In genomic region chr15:57706405-57707209, GRCh38 we compare ENCODE assay signal across 8 cellular contexts. TPM values are rescaled to one million over a fixed set of nuclear protein-coding genes. Genes with fewer than 3 reads are reported as not detected.
A peak's percentile ranks its signal among the peaks of the same experiment; 100 is the strongest.
DNase-seq lines count a peak whose midpoint lies in the region; TF ChIP-seq lines count a peak whose summit lies in the region.

TSS of gene POLR2M (plus strand) at chr15:57706714. CDS start at chr15:57706843, 129 bp downstream.

- H3K27ac Mint-ChIP-seq in nephron = peak within 1 kb of the TSS; percentile 88 to 96 (median 96)
- H3K27ac Mint-ChIP-seq in stimulated activated naive CD8-positive, alpha-beta T cell treated with anti-CD3 and anti-CD28 coated beads, Interleukin-15, Interleukin-2, amounts not matched to agents 100 ng/mL and 50 ng/mL, for 24 hours = peak within 1 kb of the TSS; percentile 96

- H3K4me3 ChIP-seq in H7 (ENCODE audit: insufficient read depth, low read depth, low read length) = peak within 1 kb of the TSS; percentile 80
- H3K4me3 ChIP-seq in fibroblast of the aortic adventitia (ENCODE audit: low read depth, low read length) = peak within 1 kb of the TSS; percentile 98

- peaks cover 39% of the 10 kb centered on the region for H3K36me3 Mint-ChIP-seq in nephron (ENCODE audit: low read depth)
- peaks cover 43% of the 10 kb centered on the region for H3K36me3 Mint-ChIP-seq in stimulated activated naive CD8-positive, alpha-beta T cell treated with anti-CD3 and anti-CD28 coated beads, Interleukin-15, Interleukin-2, amounts not matched to agents 100 ng/mL and 50 ng/mL, for 24 hours (ENCODE audit: low read depth)

- no peak for TF ChIP-seq CTCF in fibroblast of the aortic adventitia (IDR thresholded peaks at IDR 0.05; ENCODE audit: insufficient read depth, low read length)
- no peak for TF ChIP-seq CTCF in nephron (IDR thresholded peaks at IDR 0.05; ENCODE audit: unreplicated experiment in 3 of 3)

- H3K27me3 Mint-ChIP-seq in nephron (ENCODE audit: low read depth) = no peaks in the 10 kb centered on the region
- no peaks in the 10 kb centered on the region for H3K27me3 Mint-ChIP-seq in stimulated activated naive CD8-positive, alpha-beta T cell treated with anti-CD3 and anti-CD28 coated beads, Interleukin-15, Interleukin-2, amounts not matched to agents 100 ng/mL and 50 ng/mL, for 24 hours

- peaks cover 54% of the 10 kb centered on the region for H3K4me1 Mint-ChIP-seq in nephron
- H3K4me1 Mint-ChIP-seq in stimulated activated naive CD8-positive, alpha-beta T cell treated with anti-CD3 and anti-CD28 coated beads, Interleukin-15, Interleukin-2, amounts not matched to agents 100 ng/mL and 50 ng/mL, for 24 hours (ENCODE audit: low read depth) = peaks cover 70% of the 10 kb centered on the region

- H3K9me3 Mint-ChIP-seq in nephron = no peaks in the 10 kb centered on the region
- no peaks in the 10 kb centered on the region for H3K9me3 Mint-ChIP-seq in stimulated activated naive CD8-positive, alpha-beta T cell treated with anti-CD3 and anti-CD28 coated beads, Interleukin-15, Interleukin-2, amounts not matched to agents 100 ng/mL and 50 ng/mL, for 24 hours

- DNase-seq in ELF-1 (ENCODE audit: low read depth, low spot score) (peak; percentile 96), H7 (peak; percentile 71), M059J (ENCODE audit: low read depth) (peak; percentile 98), SHP77 (lab: John Stamatoyannopoulos, UW) (peak; percentile 97), fibroblast of the aortic adventitia (ENCODE audit: low read depth) (peak; percentile 99)
- DNase-seq in activated effector memory CD4-positive, alpha-beta T cell treated with Interleukin-2 at 50 U/mL for 16 hours = peak; percentile 81

- peaks cover 2% of the 10 kb centered on the region; the same call in 1 of the 2 replicates for H3K27me3 ChIP-seq in H7 (ENCODE audit: control insufficient read depth, insufficient read depth, low read length)

- peaks cover 12% of the 10 kb centered on the region for H3K36me3 ChIP-seq in H7 (replicated peaks; ENCODE audit: control insufficient read depth, insufficient read depth, low read length)

- peak within 1 kb of the TSS; percentile 94 to 97 (median 96) for H3K4me3 Mint-ChIP-seq in nephron
- H3K4me3 Mint-ChIP-seq in stimulated activated naive CD8-positive, alpha-beta T cell treated with anti-CD3 and anti-CD28 coated beads, Interleukin-15, Interleukin-2, amounts not matched to agents 100 ng/mL and 50 ng/mL, for 24 hours = peak within 1 kb of the TSS; percentile 89

RNA-seq across cellular contexts. Expression of gene POLR2M, which starts in this region (rescaled TPM):
- 110 and 127 TPM in 2 replicates for total RNA-seq in H7 (2014; rRNA removed; shearing (Covaris generic))
- 101 and 238 TPM in 2 replicates for total RNA-seq in M059J (2014; rRNA removed; shearing (Covaris generic))
- total RNA-seq in fibroblast of the aortic adventitia (ENCODE audit: low replicate concordance) = 78.8 and 285 TPM in 2 replicates

Comparison
In these comparisons a context has a peak if more than half of its experiments do, and no peak if none do; other contexts are left out.
1. Peak in every context shown above with its lines: DNase-seq and H3K4me3 ChIP-seq.